ENCODE assay signal across 13 cellular contexts in genomic region chr5:54420511-54420910, GRCh38. TPM values are rescaled to one million over a fixed set of nuclear protein-coding genes. Genes with fewer than 3 reads are reported as not detected.
"Had no signal": no experiment of that assay in that cellular context is flagged by ENCODE, and none has a peak within 500 bp of the region (broad histone marks: within the 10 kb centered on the region; RNA-seq: fewer than 3 reads in every experiment).

No MANE protein-coding gene starts in this region.

RNA-seq across cellular contexts. Expression of gene HSPB3, which starts 35.0 kb away (rescaled TPM):
- total RNA-seq: naive thymus-derived CD8-positive, alpha-beta T cell; natural killer cell; natural killer cell treated with Interleukin-12 subunit alpha and Interleukin-12 subunit beta and Interleukin-15 and Interleukin-18, amount 100 ng/mL, for 72 hours; neural crest cell; omental fat pad; osteoblast; osteocyte; pancreas; progenitor cell of endocrine pancreas; pulmonary artery endothelial cell; renal cortical epithelial cell; sciatic nerve had no signal
- polyA plus RNA-seq: naive thymus-derived CD8-positive, alpha-beta T cell; neural cell had no signal
